ENCODE assay signal across 6 cellular contexts in the genomic region with DNA sequence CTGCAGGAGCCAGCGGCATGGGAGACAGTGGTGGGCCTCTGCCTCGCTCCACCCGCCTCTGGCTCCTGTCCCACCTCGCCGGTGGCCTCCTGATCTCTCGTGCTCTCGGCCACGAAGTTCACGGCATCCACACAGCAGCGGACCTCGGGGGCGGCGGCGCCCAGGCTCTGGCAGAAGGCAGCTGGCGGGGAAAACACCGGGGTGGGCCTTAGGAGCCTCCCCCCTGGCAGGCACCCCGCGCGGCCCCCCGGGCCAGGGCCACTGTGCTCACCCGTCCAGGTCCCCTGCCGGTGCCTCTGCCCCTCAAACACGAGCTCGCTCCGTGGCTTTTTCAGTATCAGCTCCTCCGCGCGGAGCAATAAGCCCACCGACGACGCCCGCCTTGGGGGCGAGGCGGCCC. TPM values are rescaled to one million over a fixed set of nuclear protein-coding genes. Genes with fewer than 3 reads are reported as not detected.
DNase-seq lines count a peak whose midpoint lies in the region; ATAC-seq and TF ChIP-seq lines count a peak whose summit lies in the region.

No MANE protein-coding gene starts in this region.

- H3K9me3 Mint-ChIP-seq in WTC11 = no peaks in the 10 kb centered on the region

- no peak overlapping the region for H3K27ac Mint-ChIP-seq in WTC11

- peaks cover 9% of the 10 kb centered on the region; the same call in 1 of the 2 replicates for H3K36me3 Mint-ChIP-seq in WTC11

- peaks cover 35% of the 10 kb centered on the region for H3K27me3 ChIP-seq in BLaER1
- peaks cover 0 to 21% of the 10 kb centered on the region in 2 donors for H3K27me3 ChIP-seq in left lung

- peak overlapping the region; percentile 81 for H3K4me3 Mint-ChIP-seq in WTC11

- H3K9ac ChIP-seq in BLaER1 = no peak overlapping the region

- H3K4me2 ChIP-seq in BLaER1 = peak overlapping the region; percentile 77

- peaks cover 5% of the 10 kb centered on the region for H3K27me3 Mint-ChIP-seq in WTC11 (ENCODE audit: low read depth)

- H3K27ac ChIP-seq in BLaER1 (no peak overlapping the region), left lung (no peak overlapping the region)

- no peak for DNase-seq in WTC11 (ENCODE audit: low spot score)
- DNase-seq in left lung = no peak
- DNase-seq in amniotic stem cell (lab: John Stamatoyannopoulos, UW) = no peak
- no peak for DNase-seq in kidney glomerular epithelial cell (lab: John Stamatoyannopoulos, UW)

- ATAC-seq in WTC11 (no peak), left lung (no peak), HG02884 (IDR thresholded peaks at IDR 0.05; ENCODE audit: unreplicated experiment) (no peak)

- no peaks in the 10 kb centered on the region for H4K20me1 ChIP-seq in BLaER1

- H3K4me1 ChIP-seq in BLaER1 (peaks cover 56% of the 10 kb centered on the region), left lung (peaks cover 11 to 48% of the 10 kb centered on the region in 2 donors)

- peaks cover 16% of the 10 kb centered on the region for H3K4me1 Mint-ChIP-seq in WTC11

- peaks cover 37% of the 10 kb centered on the region for H3K36me3 ChIP-seq in BLaER1
- H3K36me3 ChIP-seq in left lung = peaks cover 0 to 37% of the 10 kb centered on the region in 2 donors

- POLR2A ChIA-PET in WTC11 (lab: Charles Lee) = interaction anchor here (0.6 to 2.0 kb wide), 7 partner anchors 9 to 516 kb away, joined by 3 to 12 read pairs (median 4); a partner anchor contains a TSS

- H3K9me3 ChIP-seq in BLaER1 = no peaks in the 10 kb centered on the region
- H3K9me3 ChIP-seq in left lung = no peaks in the 10 kb centered on the region

- H3K4me3 ChIP-seq in BLaER1 (peak overlapping the region; percentile 61), left lung (peak overlapping the region; percentile 42 to 54)

- CTCF ChIA-PET in WTC11 (lab: Charles Lee) = interaction anchor here (0.6 to 2.8 kb wide), 12 partner anchors 9 to 343 kb away, joined by 3 to 38 read pairs (median 4); a partner anchor contains a TSS

- intact Hi-C loops in left lung (cut with DNase I) = loop anchor here in 1 of 2 donors (10.0 kb wide), 1 partner anchor 194 kb away; a partner anchor contains a TSS

- no peak for TF ChIP-seq CTCF in WTC11 (IDR thresholded peaks at IDR 0.05)
- no peak for TF ChIP-seq CTCF in left lung (IDR thresholded peaks at IDR 0.05)

TF ChIP-seq in WTC11, 78 proteins besides CTCF, POLR2A, EP300 and RAD21:
- TF ChIP-seq ZNF423 (CRISPR knock-in tag; IDR thresholded peaks at IDR 0.05) = peak; percentile 54
- TF ChIP-seq, protein P1, sequence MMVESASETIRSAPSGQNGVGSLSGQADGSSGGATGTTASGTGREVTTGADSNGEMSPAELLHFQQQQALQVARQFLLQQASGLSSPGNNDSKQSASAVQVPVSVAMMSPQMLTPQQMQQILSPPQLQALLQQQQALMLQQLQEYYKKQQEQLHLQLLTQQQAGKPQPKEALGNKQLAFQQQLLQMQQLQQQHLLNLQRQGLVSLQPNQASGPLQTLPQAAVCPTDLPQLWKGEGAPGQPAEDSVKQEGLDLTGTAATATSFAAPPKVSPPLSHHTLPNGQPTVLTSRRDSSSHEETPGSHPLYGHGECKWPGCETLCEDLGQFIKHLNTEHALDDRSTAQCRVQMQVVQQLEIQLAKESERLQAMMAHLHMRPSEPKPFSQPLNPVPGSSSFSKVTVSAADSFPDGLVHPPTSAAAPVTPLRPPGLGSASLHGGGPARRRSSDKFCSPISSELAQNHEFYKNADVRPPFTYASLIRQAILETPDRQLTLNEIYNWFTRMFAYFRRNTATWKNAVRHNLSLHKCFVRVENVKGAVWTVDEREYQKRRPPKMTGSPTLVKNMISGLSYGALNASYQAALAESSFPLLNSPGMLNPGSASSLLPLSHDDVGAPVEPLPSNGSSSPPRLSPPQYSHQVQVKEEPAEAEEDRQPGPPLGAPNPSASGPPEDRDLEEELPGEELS (CRISPR knock-in tag; IDR thresholded peaks at IDR 0.05) = no peak

RNA-seq across cellular contexts. Expression of a gene that starts 0.4 kb away (rescaled TPM):
- 8.2 to 8.7 TPM (median 8.7 TPM) in 3 replicates for total RNA-seq in WTC11 (2021)
- 1 to 10 TPM; 2.0 to 5.3 TPM for total RNA-seq in left lung

RNA-seq across cellular contexts. Expression of a gene that starts 4.0 kb away (rescaled TPM):
- 0.64 to 0.78 TPM (median 0.70 TPM) in 3 replicates for total RNA-seq in WTC11 (2021)
- total RNA-seq in left lung = 1 to 10 TPM; 2.9 to 4.9 TPM

RNA-seq across cellular contexts. Expression of a gene that starts 33.1 kb away (rescaled TPM):
- total RNA-seq in WTC11 (2021) (not detected in 3 replicates), left lung (under 1 TPM; 0.31 to 0.96 TPM)

RNA-seq across cellular contexts. Expression of a gene that starts 40.9 kb away (rescaled TPM):
- total RNA-seq in WTC11 (2021) (73.7 to 83.3 TPM (median 76.8 TPM) in 3 replicates), left lung (10 to 100 TPM; 58.6 to 70.5 TPM)

RNA-seq across cellular contexts. Expression of a gene that starts 41.1 kb away (rescaled TPM):
- total RNA-seq in WTC11 (2021) = 121 to 143 TPM (median 122 TPM) in 3 replicates
- 100 to 1,000 TPM; 102 to 108 TPM for total RNA-seq in left lung
